Comparison of ENCODE assay signal across 8 cellular contexts in the genomic region with DNA sequence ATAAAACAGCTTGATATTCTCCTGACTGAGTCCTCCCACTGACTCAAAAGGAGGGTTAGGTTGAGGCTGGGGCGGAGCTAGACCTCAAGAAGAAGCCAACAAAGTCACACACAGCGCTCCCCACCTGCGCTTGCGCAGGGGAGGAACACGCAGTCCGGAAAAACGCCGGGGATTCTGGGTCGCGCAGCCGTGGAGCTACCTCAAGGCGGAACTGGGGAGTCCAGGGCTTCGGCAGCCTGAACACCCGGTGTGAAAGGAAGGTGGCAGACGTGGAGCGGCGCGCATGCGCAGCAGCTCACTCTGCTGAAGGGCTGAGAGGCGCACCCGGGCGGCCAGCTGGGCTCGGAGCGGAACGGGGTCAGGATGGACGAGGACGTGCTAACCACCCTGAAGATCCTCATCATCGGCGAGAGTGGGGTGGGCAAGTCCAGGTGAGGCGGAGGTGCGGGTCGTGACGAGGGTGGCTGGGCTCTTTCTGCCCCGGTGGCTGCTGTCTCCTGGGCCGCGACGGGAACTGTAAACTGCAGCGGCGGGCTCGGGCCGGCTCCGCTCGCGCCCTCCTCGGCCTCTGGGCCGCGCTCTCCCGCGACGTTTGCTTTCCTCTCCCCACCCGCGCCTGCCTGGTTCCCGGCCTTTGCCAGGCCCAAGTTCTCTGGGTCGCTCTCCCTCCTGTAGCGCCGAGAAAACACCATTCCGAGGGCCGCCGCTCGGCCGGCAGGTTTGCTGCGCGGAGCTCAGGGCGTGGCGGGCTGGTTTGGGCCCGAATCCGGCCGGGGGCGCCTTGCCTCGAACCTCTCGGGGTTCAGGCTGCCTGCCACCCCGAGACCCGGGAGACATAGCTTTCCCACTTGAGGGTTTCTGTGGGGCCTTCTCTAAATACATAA. TPM values are rescaled to one million over a fixed set of nuclear protein-coding genes. Genes with fewer than 3 reads are reported as not detected.
DNase-seq lines count a peak whose midpoint lies in the region; ATAC-seq and TF ChIP-seq lines count a peak whose summit lies in the region.

RAB18 (plus strand) TSS at position 298 of the 884 bp plus-strand sequence; CDS start at position 364, 66 bp downstream.

- H3K4me1 Mint-ChIP-seq in H9: peaks cover 16% of the 10 kb centered on the region in 2 experiments
- peaks cover 31 to 44% of the 10 kb centered on the region in 2 donors for H3K4me1 Mint-ChIP-seq in natural killer cell treated with Interleukin-12 subunit alpha and Interleukin-12 subunit beta and Interleukin-15 and Interleukin-18, amount 100 ng/mL, for 72 hours (ENCODE audit: low read depth in 2 of 2)

- TF ChIP-seq CTCF in H9 (conservative IDR thresholded peaks at IDR 0.05) (no peak), fibroblast of pulmonary artery (IDR thresholded peaks at IDR 0.05; ENCODE audit: low read length, missing control alignments) (no peak)

- no peak within 1 kb of the TSS for H3T11ph ChIP-seq in H9 (ENCODE audit: low read length)

- H2BK20ac ChIP-seq in H9 (ENCODE audit: low read depth, low read length, poor library complexity, severe bottlenecking): no peak within 1 kb of the TSS

- ATAC-seq in natural killer cell treated with Interleukin-12 subunit alpha and Interleukin-12 subunit beta and Interleukin-15 and Interleukin-18, amount 100 ng/mL, for 72 hours: peak; percentile 99
- peak; percentile 99 for ATAC-seq in stimulated activated naive CD8-positive, alpha-beta T cell treated with anti-CD3 and anti-CD28 coated beads, Interleukin-15, Interleukin-2, amounts not matched to agents 100 U/mL and 50 U/mL, for 24 hours

- H3K36me3 Mint-ChIP-seq in H9 (ENCODE audit: insufficient read depth in 1 of 3, low read depth in 3 of 3): peaks cover 0 to 4% (median 0%) of the 10 kb centered on the region in 3 experiments; a peak in 2 of 7 replicates
- H3K36me3 Mint-ChIP-seq in natural killer cell treated with Interleukin-12 subunit alpha and Interleukin-12 subunit beta and Interleukin-15 and Interleukin-18, amount 100 ng/mL, for 72 hours: peaks cover 5% of the 10 kb centered on the region

- H3K23ac ChIP-seq in H9 (ENCODE audit: insufficient read length, low read depth, low read length): no peak within 1 kb of the TSS

- no peak within 1 kb of the TSS for H3K56ac ChIP-seq in H9 (ENCODE audit: insufficient read length, low read depth, low read length)

- H3K9me3 Mint-ChIP-seq in H9: no peaks in the 10 kb centered on the region; a peak in 1 of 5 replicates
- no peaks in the 10 kb centered on the region for H3K9me3 Mint-ChIP-seq in natural killer cell treated with Interleukin-12 subunit alpha and Interleukin-12 subunit beta and Interleukin-15 and Interleukin-18, amount 100 ng/mL, for 72 hours

- H3K23me2 ChIP-seq in H9 (ENCODE audit: insufficient read length, low read depth, low read length, poor library complexity, severe bottlenecking): no peaks in the 10 kb centered on the region

- DNase-seq in ELR (ENCODE audit: low read depth) (peak; percentile 98), H9 (peak; percentile 98), M059J (ENCODE audit: low read depth) (peak; percentile 92), SHP77 (lab: John Stamatoyannopoulos, UW) (peak; percentile 94), fibroblast of pulmonary artery (ENCODE audit: low read depth) (peak; percentile 99)
- peak; percentile 98 for DNase-seq in activated effector memory CD4-positive, alpha-beta T cell treated with Interleukin-2 at 50 U/mL for 16 hours
- DNase-seq in natural killer cell treated with Interleukin-12 subunit alpha and Interleukin-12 subunit beta and Interleukin-15 and Interleukin-18, amount 100 ng/mL, for 72 hours (ENCODE audit: low spot score): peak; percentile 99
- DNase-seq in stimulated activated naive CD8-positive, alpha-beta T cell treated with anti-CD3 and anti-CD28 coated beads, Interleukin-15, Interleukin-2, amounts not matched to agents 100 U/mL and 50 U/mL, for 24 hours: peak; percentile 96

- H3K18ac ChIP-seq in H9 (ENCODE audit: insufficient read length, low read depth, low read length): peak within 1 kb of the TSS; percentile 76

- H3K79me1 ChIP-seq in H9 (ENCODE audit: insufficient read depth, low read depth, low read length, poor library complexity, severe bottlenecking): peaks cover 6% of the 10 kb centered on the region

- H2BK15ac ChIP-seq in H9 (ENCODE audit: low read depth, low read length): no peak within 1 kb of the TSS

- H2BK5ac ChIP-seq in H9 (ENCODE audit: insufficient read length, low read length): no peak within 1 kb of the TSS

- H3K79me2 ChIP-seq in H9 (ENCODE audit: insufficient read depth, low read length): peaks cover 14% of the 10 kb centered on the region; the same call in 1 of the 2 replicates

- H3K4me1 ChIP-seq in H9 (ENCODE audit: insufficient read depth, low read length): no peaks in the 10 kb centered on the region

- peak within 1 kb of the TSS; percentile 69 to 98 (median 89) for H3K27ac Mint-ChIP-seq in H9
- peak within 1 kb of the TSS; percentile 96 to 97 for H3K27ac Mint-ChIP-seq in natural killer cell treated with Interleukin-12 subunit alpha and Interleukin-12 subunit beta and Interleukin-15 and Interleukin-18, amount 100 ng/mL, for 72 hours

- peak within 1 kb of the TSS; percentile 80; the same call in 1 of the 2 replicates for H3K14ac ChIP-seq in H9 (ENCODE audit: insufficient read depth, low read length)

- H2AFZ ChIP-seq in H9 (ENCODE audit: low read length): no peak within 1 kb of the TSS

- WGBS in H9 (ENCODE audit: extremely low coverage, insufficient read length, low lambda C conversion rate): no CpG with 5 or more reads among the region's 73 CpGs

- peaks cover 2% of the 10 kb centered on the region for H3K27me3 Mint-ChIP-seq in H9 (ENCODE audit: low read depth)
- H3K27me3 Mint-ChIP-seq in natural killer cell treated with Interleukin-12 subunit alpha and Interleukin-12 subunit beta and Interleukin-15 and Interleukin-18, amount 100 ng/mL, for 72 hours: no peaks in the 10 kb centered on the region

- no peak within 1 kb of the TSS for H4K8ac ChIP-seq in H9 (replicated peaks; ENCODE audit: insufficient read length, low read depth, low read length)

- H3K9ac ChIP-seq in H9 (ENCODE audit: extremely low read depth, insufficient read length, low read length): peak within 1 kb of the TSS; percentile 87

- no peaks in the 10 kb centered on the region for H3K9me3 ChIP-seq in H9 (ENCODE audit: control insufficient read depth, low read depth, low read length)

- H3K27ac ChIP-seq in H9 (ENCODE audit: insufficient read length, low read depth, low read length): no peak within 1 kb of the TSS

- H3K27me3 ChIP-seq in H9 (ENCODE audit: insufficient read depth, low read length): no peaks in the 10 kb centered on the region

- no peak within 1 kb of the TSS for H2AK5ac ChIP-seq in H9 (ENCODE audit: insufficient read length, low read length)

- H3K4me2 ChIP-seq in H9 (ENCODE audit: insufficient read depth, insufficient read length, low read length): peak within 1 kb of the TSS; percentile 65

- no peak within 1 kb of the TSS for H2BK12ac ChIP-seq in H9 (ENCODE audit: insufficient read length, low read depth, low read length)

- peak within 1 kb of the TSS; percentile 86 for H3K4me3 ChIP-seq in fibroblast of pulmonary artery (replicated peaks; ENCODE audit: low read depth, low read length)

- no peak within 1 kb of the TSS for H4K91ac ChIP-seq in H9 (ENCODE audit: insufficient read length, low read depth, low read length)

- H3K4ac ChIP-seq in H9 (ENCODE audit: low read depth, low read length): no peak within 1 kb of the TSS

- H4K5ac ChIP-seq in H9 (ENCODE audit: insufficient read length, low read depth, low read length): no peak within 1 kb of the TSS

- H2BK120ac ChIP-seq in H9 (ENCODE audit: low read depth, low read length, poor library complexity, severe bottlenecking): no peak within 1 kb of the TSS

- peak within 1 kb of the TSS; percentile 98 to 99 for H3K4me3 Mint-ChIP-seq in H9
- H3K4me3 Mint-ChIP-seq in natural killer cell treated with Interleukin-12 subunit alpha and Interleukin-12 subunit beta and Interleukin-15 and Interleukin-18, amount 100 ng/mL, for 72 hours: peak within 1 kb of the TSS; percentile 97

- H4K20me1 ChIP-seq in H9 (ENCODE audit: control insufficient read depth, insufficient read depth, insufficient read length): no peaks in the 10 kb centered on the region

RNA-seq across cellular contexts. Expression of gene RAB18, which starts in this region (rescaled TPM):
- 82.5 and 89.4 TPM in 2 replicates for total RNA-seq in H9 (2021)
- 19.9 and 32.7 TPM in 2 replicates for total RNA-seq in M059J (2014; rRNA removed; shearing (Covaris generic))
- 10 to 100 TPM; 56.4 to 70.6 TPM for total RNA-seq in natural killer cell treated with Interleukin-12 subunit alpha and Interleukin-12 subunit beta and Interleukin-15 and Interleukin-18, amount 100 ng/mL, for 72 hours
